ENCODE assay signal across 8 cellular contexts in the genomic region with DNA sequence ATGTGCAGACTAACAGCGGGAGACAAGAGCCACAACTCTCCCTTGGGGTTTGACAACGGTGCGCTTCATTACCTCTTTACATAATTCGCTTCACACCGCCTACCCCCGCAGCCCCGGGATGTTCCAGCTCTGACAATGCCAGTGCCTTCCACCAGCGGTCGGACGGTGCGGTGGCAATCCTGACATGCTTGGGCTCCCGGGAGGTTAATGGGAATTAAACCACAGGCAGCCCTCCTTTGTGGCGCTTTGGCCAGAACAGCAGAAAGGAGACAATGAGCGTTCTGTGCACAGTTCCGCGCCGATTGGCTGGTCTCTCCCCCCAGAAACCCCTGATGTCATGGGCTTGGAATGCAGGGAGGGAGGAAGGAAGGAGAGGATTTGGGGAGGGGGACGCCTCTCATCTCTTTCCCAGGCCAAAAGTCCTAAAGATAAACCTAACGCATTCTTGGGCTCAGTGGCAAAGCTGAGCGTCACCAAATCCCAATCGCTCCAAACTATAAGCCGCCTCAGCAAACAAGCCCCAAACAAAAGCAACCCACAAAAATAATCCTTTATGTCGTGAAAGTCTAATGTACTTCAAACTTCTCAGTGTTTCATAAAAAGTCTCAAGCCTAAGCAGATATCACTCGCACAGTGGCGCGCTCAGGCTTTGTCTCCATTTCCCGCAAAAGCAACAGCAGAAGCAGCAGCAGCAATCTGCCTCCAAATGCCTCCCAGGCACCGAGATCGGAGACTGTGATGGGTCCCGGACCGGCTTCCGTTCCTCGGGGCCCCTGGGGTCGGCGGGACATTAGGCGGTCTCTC. TPM values are rescaled to one million over a fixed set of nuclear protein-coding genes. Genes with fewer than 3 reads are reported as not detected.
DNase-seq lines count a peak whose midpoint lies in the region; ATAC-seq and TF ChIP-seq lines count a peak whose summit lies in the region.

No MANE protein-coding gene starts in this region.

- no peak overlapping the region for H4K5ac ChIP-seq in mesendoderm (ENCODE audit: low read length)

- H2BK120ac ChIP-seq in mesendoderm (ENCODE audit: low read depth, low read length): peak overlapping the region; percentile 80

- DNase-seq in CD8-positive, alpha-beta T cell: peak in 3 of 7 experiments; percentile 6 to 36 (median 20)
- DNase-seq in NCI-H1105 treated with DMSO at 0.1 percent for 48 hours (lab: John Stamatoyannopoulos, UW) (peak; percentile 77), mesendoderm (peak; percentile 100), RPMI8226 (no peak)
- peak; percentile 24 to 31 for DNase-seq in activated CD4-positive, alpha-beta T cell treated with anti-CD3 and anti-CD28 coated beads, Interleukin-2, amount 50 U/mL, for 48 hours
- peak in 1 of 2 donors; percentile 4 for DNase-seq in stimulated activated naive CD8-positive, alpha-beta T cell treated with anti-CD3 and anti-CD28 coated beads, Interleukin-15, amount 100 ng/mL, for 72 hours

- H3K4me1 ChIP-seq in CD8-positive, alpha-beta T cell (ENCODE audit: insufficient read depth, low read length): peaks cover 16% of the 10 kb centered on the region
- peaks cover 12% of the 10 kb centered on the region for H3K4me1 ChIP-seq in mesendoderm (ENCODE audit: control insufficient read depth, low read depth, low read length)

- H3K23ac ChIP-seq in mesendoderm (ENCODE audit: low read length): peak overlapping the region; percentile 92

- H2AK5ac ChIP-seq in mesendoderm (ENCODE audit: low read length): no peak overlapping the region

- H3K79me2 ChIP-seq in mesendoderm (ENCODE audit: control insufficient read depth, insufficient read depth, low read length): peaks cover 59% of the 10 kb centered on the region

- H3K4me3 ChIP-seq in CD8-positive, alpha-beta T cell (ENCODE audit: low read depth, low read length): peak overlapping the region; percentile 62
- H3K4me3 ChIP-seq in mesendoderm (ENCODE audit: low read length): peak overlapping the region; percentile 76

- H3K36me3 ChIP-seq in CD8-positive, alpha-beta T cell (ENCODE audit: insufficient read depth, low read length): no peaks in the 10 kb centered on the region
- no peaks in the 10 kb centered on the region for H3K36me3 ChIP-seq in mesendoderm (ENCODE audit: control insufficient read depth, insufficient read depth, low read length)

- no peaks in the 10 kb centered on the region for H3K9me3 Mint-ChIP-seq in CD8-positive, alpha-beta T cell
- no peaks in the 10 kb centered on the region for H3K9me3 Mint-ChIP-seq in stimulated activated naive CD8-positive, alpha-beta T cell treated with anti-CD3 and anti-CD28 coated beads, Interleukin-15, amount 100 ng/mL, for 72 hours

- WGBS in mesendoderm (ENCODE audit: extremely low coverage, insufficient coverage, low lambda C conversion rate): no CpG with 5 or more reads among the region's 36 CpGs

- no peaks in the 10 kb centered on the region for H3K9me3 ChIP-seq in CD8-positive, alpha-beta T cell (ENCODE audit: low read length)

- H4K8ac ChIP-seq in mesendoderm (ENCODE audit: low read depth, low read length): peak overlapping the region; percentile 7

- no peak for TF ChIP-seq CTCF in CD8-positive, alpha-beta T cell (IDR thresholded peaks at IDR 0.05)

- peak; percentile 22 for ATAC-seq in CD8-positive, alpha-beta T cell
- ATAC-seq in GM21423 (IDR thresholded peaks at IDR 0.05; ENCODE audit: unreplicated experiment): peak; percentile 24
- peak; percentile 29 for ATAC-seq in esophagus mucosa
- peak; percentile 47 for ATAC-seq in stimulated activated naive CD8-positive, alpha-beta T cell treated with anti-CD3 and anti-CD28 coated beads, Interleukin-15, amount 100 ng/mL, for 72 hours

- H3K79me1 ChIP-seq in mesendoderm (ENCODE audit: low read length): peaks cover 6% of the 10 kb centered on the region

- H3K27me3 ChIP-seq in CD8-positive, alpha-beta T cell (ENCODE audit: insufficient read depth, low read length): no peaks in the 10 kb centered on the region
- H3K27me3 ChIP-seq in mesendoderm (ENCODE audit: insufficient read depth, low read length, poor library complexity): no peaks in the 10 kb centered on the region

- H2BK5ac ChIP-seq in mesendoderm (ENCODE audit: low read length): peak overlapping the region; percentile 85

- H2BK15ac ChIP-seq in mesendoderm (replicated peaks; ENCODE audit: low read depth): no peak overlapping the region

- CTCF ChIA-PET in CD8-positive, alpha-beta T cell (lab: Charles Lee): no interaction called here

- H3K56ac ChIP-seq in mesendoderm (ENCODE audit: low read length): peak overlapping the region; percentile 91

- peak overlapping the region; percentile 90 for H3K9ac ChIP-seq in mesendoderm (ENCODE audit: low read length)

- H3K18ac ChIP-seq in mesendoderm (ENCODE audit: low read length): peak overlapping the region; percentile 98

- peaks cover 25% of the 10 kb centered on the region for H3K4me1 Mint-ChIP-seq in CD8-positive, alpha-beta T cell (ENCODE audit: low read depth)
- peaks cover 41% of the 10 kb centered on the region for H3K4me1 Mint-ChIP-seq in stimulated activated naive CD8-positive, alpha-beta T cell treated with anti-CD3 and anti-CD28 coated beads, Interleukin-15, amount 100 ng/mL, for 72 hours

- H3K4me2 ChIP-seq in mesendoderm (ENCODE audit: low read length): peak overlapping the region; percentile 36

- H3K36me3 Mint-ChIP-seq in CD8-positive, alpha-beta T cell: peaks cover 4% of the 10 kb centered on the region

- H3K27ac Mint-ChIP-seq in CD8-positive, alpha-beta T cell: peak overlapping the region; percentile 74
- peak overlapping the region in 1 of 2 donors; percentile 43 for H3K27ac Mint-ChIP-seq in stimulated activated naive CD8-positive, alpha-beta T cell treated with anti-CD3 and anti-CD28 coated beads, Interleukin-15, amount 100 ng/mL, for 72 hours

- intact Hi-C loops in CD8-positive, alpha-beta T cell (cut with DNase I, micrococcal nuclease): loop anchor here (1.0 to 5.0 kb wide), 4 partner anchors 38 to 147 kb away; a partner anchor contains a TSS

- peak overlapping the region; percentile 18 for H3K4ac ChIP-seq in mesendoderm (ENCODE audit: low read depth, low read length)

- peaks cover 9% of the 10 kb centered on the region for H3K27me3 Mint-ChIP-seq in CD8-positive, alpha-beta T cell (ENCODE audit: low read depth)
- H3K27me3 Mint-ChIP-seq in stimulated activated naive CD8-positive, alpha-beta T cell treated with anti-CD3 and anti-CD28 coated beads, Interleukin-15, amount 100 ng/mL, for 72 hours: peaks cover 29% of the 10 kb centered on the region

- H3K27ac ChIP-seq in CD8-positive, alpha-beta T cell (ENCODE audit: low read depth, low read length): no peak overlapping the region
- peak overlapping the region; percentile 98 for H3K27ac ChIP-seq in mesendoderm (ENCODE audit: low read depth, low read length)

- peak overlapping the region; percentile 90 for H3K4me3 Mint-ChIP-seq in CD8-positive, alpha-beta T cell
- H3K4me3 Mint-ChIP-seq in stimulated activated naive CD8-positive, alpha-beta T cell treated with anti-CD3 and anti-CD28 coated beads, Interleukin-15, amount 100 ng/mL, for 72 hours: peak overlapping the region; percentile 92 to 93

- POLR2A ChIA-PET in CD8-positive, alpha-beta T cell (lab: Charles Lee): no interaction called here

RNA-seq across cellular contexts. Expression of a gene that starts 1.1 kb away (rescaled TPM):
- 1 to 10 TPM; 7.5 to 9.4 TPM for total RNA-seq in CD8-positive, alpha-beta T cell
- 136 TPM for total RNA-seq in esophagus mucosa
- polyA plus RNA-seq in mesendoderm (2013, experiment 1 of 2): 219 TPM
- polyA plus RNA-seq in mesendoderm (2013, experiment 2 of 2): 222 TPM

Comparison
In these comparisons a context has a peak if more than half of its experiments do, and no peak if none do; other contexts are left out.
1. RNA of a gene that starts 1.1 kb away (total RNA-seq): 136 TPM in esophagus mucosa (single experiment); 7.5 to 9.4 TPM in CD8-positive, alpha-beta T cell; every median in the first group is over 10 times any median in the second.
2. Peak in every context shown above with its lines, with median percentiles within 50 percentile points of each other: ATAC-seq.